17 cellular contexts compared by ENCODE assay signal in the genomic region with DNA sequence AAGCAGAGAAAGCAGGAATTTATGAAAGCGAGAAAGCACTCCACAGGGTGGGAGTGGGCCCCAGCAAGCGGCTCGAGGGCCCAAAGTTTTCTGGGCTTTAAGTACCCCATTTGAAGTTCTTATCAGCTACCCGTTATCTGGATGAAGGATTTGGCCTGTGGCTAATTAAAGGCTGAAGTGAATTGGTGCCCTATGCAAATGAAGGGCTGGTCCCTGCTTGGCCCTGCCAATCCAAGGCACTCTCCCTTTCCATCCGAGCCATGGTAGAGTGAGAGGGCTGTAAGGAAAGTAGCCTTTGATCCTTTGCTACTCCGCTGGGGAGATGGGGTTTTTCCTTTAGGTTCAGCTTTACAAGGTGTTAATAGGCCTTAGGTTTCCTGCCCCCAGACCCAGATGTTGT.
A peak's percentile ranks its signal among the peaks of the same experiment; 100 is the strongest.
DNase-seq lines count a peak whose midpoint lies in the region; ATAC-seq and TF ChIP-seq lines count a peak whose summit lies in the region.
"Had no signal": no experiment of that assay in that cellular context is flagged by ENCODE, and none has a peak within 500 bp of the region (broad histone marks: within the 10 kb centered on the region; RNA-seq: fewer than 3 reads in every experiment).

No MANE protein-coding gene starts in this region.

- 0 out of 2 replicates have a peak, but pooled peaks cover 10% of the 10 kb centered on the region for H3K9me2 ChIP-seq in GM23338 (ENCODE audit: insufficient read depth)

- peak; percentile 43 for DNase-seq in ELF-1 (ENCODE audit: low read depth, low spot score)
- no peak for DNase-seq in GM23338 (ENCODE audit: low spot score)
- peak; percentile 59 for DNase-seq in endodermal cell
- no peak for DNase-seq in esophagus squamous epithelium (lab: John Stamatoyannopoulos, UW)
- DNase-seq in pons (ENCODE audit: low spot score) = no peak
- DNase-seq: AML-193; Caco-2; Calu3; CD4-positive, alpha-beta T cell; CD8-positive, alpha-beta T cell; DMS79 treated with DMSO at 0.1 percent for 48 hours; GF-D8 had no signal

- no peak; the same call in 2 of the 3 replicates for ATAC-seq in GM23338
- no peak for ATAC-seq in GM18858 (IDR thresholded peaks at IDR 0.05; ENCODE audit: unreplicated experiment)
- ATAC-seq: A549; CD8-positive, alpha-beta T cell had no signal

- H3K27ac Mint-ChIP-seq in GM23338 (no peak overlapping the region), endodermal cell (peak overlapping the region; percentile 11)
- H3K27ac Mint-ChIP-seq: B cell; CD4-positive, alpha-beta T cell; CD8-positive, alpha-beta T cell had no signal

- H3K4me1 ChIP-seq in GM23338 (ENCODE audit: insufficient read depth) = no peaks in the 10 kb centered on the region; the same call in 1 of the 2 replicates
- H3K4me1 ChIP-seq in endodermal cell (ENCODE audit: control insufficient read depth, insufficient read depth, low read length) = peaks cover 19% of the 10 kb centered on the region
- no peaks in the 10 kb centered on the region for H3K4me1 ChIP-seq in esophagus squamous epithelium
- H3K4me1 ChIP-seq: A549; BLaER1 treated with 17β-estradiol and CSF1 and Interleukin-3, amounts not matched to agents 10 nM and 100 nM; Caco-2 had no signal

- no peak overlapping the region for H3K4me2 ChIP-seq in GM23338
- H3K4me2 ChIP-seq: A549; BLaER1 treated with 17β-estradiol and CSF1 and Interleukin-3, amounts not matched to agents 10 nM and 100 nM had no signal

- no peaks in the 10 kb centered on the region for H4K20me1 ChIP-seq in GM23338 (replicated peaks; ENCODE audit: insufficient read depth)
- H4K20me1 ChIP-seq: BLaER1 treated with 17β-estradiol and CSF1 and Interleukin-3, amounts not matched to agents 10 nM and 100 nM had no signal

- no peak overlapping the region for H3K9ac ChIP-seq in endodermal cell (ENCODE audit: extremely low read depth, low read length, poor library complexity, severe bottlenecking)
- H3K9ac ChIP-seq: BLaER1 treated with 17β-estradiol and CSF1 and Interleukin-3, amounts not matched to agents 10 nM and 100 nM had no signal

- H3K36me3 Mint-ChIP-seq in GM23338 (ENCODE audit: low read depth) (no peaks in the 10 kb centered on the region), endodermal cell (ENCODE audit: low read depth) (no peaks in the 10 kb centered on the region)
- H3K36me3 Mint-ChIP-seq: CD8-positive, alpha-beta T cell had no signal

- H3K9me3 ChIP-seq in endodermal cell (ENCODE audit: control insufficient read depth, low read length) (no peaks in the 10 kb centered on the region), esophagus squamous epithelium (no peaks in the 10 kb centered on the region)
- H3K9me3 ChIP-seq: A549; BLaER1 treated with 17β-estradiol and CSF1 and Interleukin-3, amounts not matched to agents 10 nM and 100 nM; Caco-2 had no signal

- H3K4me1 Mint-ChIP-seq in GM23338 (peaks cover 16% of the 10 kb centered on the region), endodermal cell (peaks cover 58% of the 10 kb centered on the region)
- H3K4me1 Mint-ChIP-seq: B cell had no signal

- 67 to 79% methylated on average over 4 to 6 of the region's 6 CpGs for WGBS in endodermal cell (ENCODE audit: insufficient coverage in 1 of 2, insufficient read length in 1 of 2), 2 experiments
- WGBS in esophagus squamous epithelium, 2 donors = 88 to 89% methylated on average over 6 of the region's 6 CpGs

- no peak for TF ChIP-seq CTCF in GM23338 (conservative IDR thresholded peaks at IDR 0.05; ENCODE audit: low read depth in 2 of 2)
- TF ChIP-seq CTCF in endodermal cell (conservative IDR thresholded peaks at IDR 0.05) = no peak
- no peak for TF ChIP-seq CTCF in esophagus squamous epithelium (IDR thresholded peaks at IDR 0.05)

- H3K4me3 ChIP-seq in GM23338 (no peak overlapping the region), endodermal cell (ENCODE audit: low read length) (no peak overlapping the region), esophagus squamous epithelium (no peak overlapping the region)
- H3K4me3 ChIP-seq: A549; BLaER1 treated with 17β-estradiol and CSF1 and Interleukin-3, amounts not matched to agents 10 nM and 100 nM had no signal

- H3K36me3 ChIP-seq in GM23338 (ENCODE audit: insufficient read depth) = no peaks in the 10 kb centered on the region
- no peaks in the 10 kb centered on the region for H3K36me3 ChIP-seq in endodermal cell (ENCODE audit: control insufficient read depth, insufficient read depth, low read length)
- no peaks in the 10 kb centered on the region for H3K36me3 ChIP-seq in esophagus squamous epithelium
- H3K36me3 ChIP-seq: BLaER1 treated with 17β-estradiol and CSF1 and Interleukin-3, amounts not matched to agents 10 nM and 100 nM had no signal

- peak overlapping the region; percentile 67; the same call in 1 of the 2 replicates for H2AFZ ChIP-seq in GM23338

- no peak overlapping the region for H3K27ac ChIP-seq in GM23338 (ENCODE audit: low read depth)
- H3K27ac ChIP-seq in endodermal cell (ENCODE audit: low read depth, low read length) = no peak overlapping the region
- no peak overlapping the region for H3K27ac ChIP-seq in esophagus squamous epithelium
- H3K27ac ChIP-seq: A549; BLaER1 treated with 17β-estradiol and CSF1 and Interleukin-3, amounts not matched to agents 10 nM and 100 nM; C4-2B had no signal

- H3K27me3 ChIP-seq in GM23338 (ENCODE audit: insufficient read depth) (no peaks in the 10 kb centered on the region), endodermal cell (ENCODE audit: control insufficient read depth, insufficient read depth, low read length, poor library complexity, severe bottlenecking) (no peaks in the 10 kb centered on the region), esophagus squamous epithelium (no peaks in the 10 kb centered on the region)
- H3K27me3 ChIP-seq: BLaER1 treated with 17β-estradiol and CSF1 and Interleukin-3, amounts not matched to agents 10 nM and 100 nM had no signal

- intact Hi-C loops in esophagus squamous epithelium (cut with DNase I) = no loop called here

- no peaks in the 10 kb centered on the region for H3K9me3 Mint-ChIP-seq in GM23338
- H3K9me3 Mint-ChIP-seq in endodermal cell = no peaks in the 10 kb centered on the region
- H3K9me3 Mint-ChIP-seq: CD4-positive, alpha-beta T cell; CD8-positive, alpha-beta T cell had no signal

- TF ChIP-seq POLR2A in esophagus squamous epithelium (IDR thresholded peaks at IDR 0.05) = no peak

- H3K4me3 Mint-ChIP-seq in GM23338 (no peak overlapping the region), endodermal cell (no peak overlapping the region)
- H3K4me3 Mint-ChIP-seq: B cell; CD4-positive, alpha-beta T cell; CD8-positive, alpha-beta T cell had no signal

- no peaks in the 10 kb centered on the region for H3F3A ChIP-seq in GM23338 (replicated peaks; ENCODE audit: low read depth)

- no peaks in the 10 kb centered on the region for H3K79me2 ChIP-seq in GM23338 (replicated peaks; ENCODE audit: insufficient read depth)

- peaks cover under 1% of the 10 kb centered on the region for H3K27me3 Mint-ChIP-seq in GM23338 (ENCODE audit: insufficient read depth, low read depth, poor library complexity)
- peaks cover 4% of the 10 kb centered on the region for H3K27me3 Mint-ChIP-seq in endodermal cell (ENCODE audit: insufficient read depth)
- H3K27me3 Mint-ChIP-seq: B cell; CD4-positive, alpha-beta T cell had no signal

TF ChIP-seq in GM23338, 12 proteins besides CTCF, POLR2A, EP300 and RAD21 (continues in another document):
- TF ChIP-seq, protein P1, sequence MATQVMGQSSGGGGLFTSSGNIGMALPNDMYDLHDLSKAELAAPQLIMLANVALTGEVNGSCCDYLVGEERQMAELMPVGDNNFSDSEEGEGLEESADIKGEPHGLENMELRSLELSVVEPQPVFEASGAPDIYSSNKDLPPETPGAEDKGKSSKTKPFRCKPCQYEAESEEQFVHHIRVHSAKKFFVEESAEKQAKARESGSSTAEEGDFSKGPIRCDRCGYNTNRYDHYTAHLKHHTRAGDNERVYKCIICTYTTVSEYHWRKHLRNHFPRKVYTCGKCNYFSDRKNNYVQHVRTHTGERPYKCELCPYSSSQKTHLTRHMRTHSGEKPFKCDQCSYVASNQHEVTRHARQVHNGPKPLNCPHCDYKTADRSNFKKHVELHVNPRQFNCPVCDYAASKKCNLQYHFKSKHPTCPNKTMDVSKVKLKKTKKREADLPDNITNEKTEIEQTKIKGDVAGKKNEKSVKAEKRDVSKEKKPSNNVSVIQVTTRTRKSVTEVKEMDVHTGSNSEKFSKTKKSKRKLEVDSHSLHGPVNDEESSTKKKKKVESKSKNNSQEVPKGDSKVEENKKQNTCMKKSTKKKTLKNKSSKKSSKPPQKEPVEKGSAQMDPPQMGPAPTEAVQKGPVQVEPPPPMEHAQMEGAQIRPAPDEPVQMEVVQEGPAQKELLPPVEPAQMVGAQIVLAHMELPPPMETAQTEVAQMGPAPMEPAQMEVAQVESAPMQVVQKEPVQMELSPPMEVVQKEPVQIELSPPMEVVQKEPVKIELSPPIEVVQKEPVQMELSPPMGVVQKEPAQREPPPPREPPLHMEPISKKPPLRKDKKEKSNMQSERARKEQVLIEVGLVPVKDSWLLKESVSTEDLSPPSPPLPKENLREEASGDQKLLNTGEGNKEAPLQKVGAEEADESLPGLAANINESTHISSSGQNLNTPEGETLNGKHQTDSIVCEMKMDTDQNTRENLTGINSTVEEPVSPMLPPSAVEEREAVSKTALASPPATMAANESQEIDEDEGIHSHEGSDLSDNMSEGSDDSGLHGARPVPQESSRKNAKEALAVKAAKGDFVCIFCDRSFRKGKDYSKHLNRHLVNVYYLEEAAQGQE (IDR thresholded peaks at IDR 0.05; ENCODE audit: unreplicated experiment) = no peak

Comparison
In these comparisons a context has a peak if more than half of its experiments do, and no peak if none do; other contexts are left out.
1. DNase-seq: peak in ELF-1 (single experiment) and endodermal cell (single experiment); none in GM23338 (single experiment), esophagus squamous epithelium (single experiment) and pons (single experiment).